In the genomic region with DNA sequence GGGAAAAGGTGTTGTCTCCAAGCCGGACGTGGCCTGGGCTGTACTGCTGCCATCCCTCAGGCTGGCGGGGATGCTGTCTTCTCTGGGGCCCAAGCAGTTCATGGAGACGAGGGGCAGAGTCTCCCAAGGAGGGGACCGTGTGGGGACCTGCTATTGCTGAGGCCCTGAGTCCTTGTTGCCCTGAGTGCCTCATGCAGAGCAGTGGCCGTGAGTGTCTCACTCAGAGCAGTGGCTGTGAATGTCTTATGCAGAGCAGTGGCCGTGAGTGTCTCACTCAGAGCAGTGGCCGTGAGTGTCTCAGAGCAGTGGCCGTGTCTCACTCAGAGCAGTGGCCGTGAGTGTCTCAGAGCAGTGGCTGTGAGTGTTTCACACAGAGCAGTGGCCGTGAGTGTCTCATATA, we compare ENCODE assay signal across 11 cellular contexts. TPM values are rescaled to one million over a fixed set of nuclear protein-coding genes. Genes with fewer than 3 reads are reported as not detected.
DNase-seq lines count a peak whose midpoint lies in the region; ATAC-seq and TF ChIP-seq lines count a peak whose summit lies in the region.
"Had no signal": no experiment of that assay in that cellular context is flagged by ENCODE, and none has a peak within 500 bp of the region (broad histone marks: within the 10 kb centered on the region; RNA-seq: fewer than 3 reads in every experiment).

No MANE protein-coding gene starts in this region.

- POLR2A ChIA-PET in activated CD8-positive, alpha-beta T cell treated with anti-CD3 and anti-CD28 coated beads for 36 hours (lab: Charles Lee): no interaction called here

- no peaks in the 10 kb centered on the region for H3K9me3 Mint-ChIP-seq in activated CD8-positive, alpha-beta T cell treated with anti-CD3 and anti-CD28 coated beads for 36 hours
- H3K9me3 Mint-ChIP-seq: type B pancreatic cell had no signal

- peaks cover 0 to 85% (median 10%) of the 10 kb centered on the region in 9 donors for H3K36me3 ChIP-seq in heart right ventricle
- peaks cover 4 to 93% (median 16%) of the 10 kb centered on the region in 3 donors for H3K36me3 ChIP-seq in esophagus squamous epithelium
- H3K36me3 ChIP-seq in subcutaneous abdominal adipose tissue (ENCODE audit: control insufficient read depth in 5 of 5, insufficient read depth in 5 of 5, low read length in 5 of 5): peaks cover 0 to 66% (median 53%) of the 10 kb centered on the region in 5 donors

- peak overlapping the region in 9 of 10 donors; percentile 19 to 51 (median 39) for H3K4me3 ChIP-seq in heart right ventricle
- H3K4me3 ChIP-seq in esophagus squamous epithelium: peak overlapping the region in 2 of 4 donors; percentile 1 to 40
- H3K4me3 ChIP-seq in subcutaneous abdominal adipose tissue (ENCODE audit: low read depth in 1 of 5, low read length in 5 of 5): peak overlapping the region in 3 of 5 donors; percentile 41 to 63 (median 61)

- peaks cover 3 to 70% (median 27%) of the 10 kb centered on the region in 9 donors for H3K4me1 ChIP-seq in heart right ventricle
- H3K4me1 ChIP-seq in esophagus squamous epithelium: peaks cover 0 to 24% (median 10%) of the 10 kb centered on the region in 3 donors
- peaks cover 0 to 44% (median 23%) of the 10 kb centered on the region in 5 donors for H3K4me1 ChIP-seq in subcutaneous abdominal adipose tissue (ENCODE audit: control insufficient read depth in 5 of 5, insufficient read depth in 5 of 5, low read length in 5 of 5)

- peak overlapping the region; percentile 50 to 84 (median 74) for H3K27ac ChIP-seq in heart right ventricle
- H3K27ac ChIP-seq in esophagus squamous epithelium: peak overlapping the region in 3 of 4 donors; percentile 36 to 79 (median 36)
- H3K27ac ChIP-seq in subcutaneous abdominal adipose tissue (ENCODE audit: low read depth, low read length): no peak overlapping the region

- no peaks in the 10 kb centered on the region for H3K27me3 ChIP-seq in heart right ventricle
- H3K27me3 ChIP-seq in esophagus squamous epithelium: no peaks in the 10 kb centered on the region
- H3K27me3 ChIP-seq in subcutaneous abdominal adipose tissue (ENCODE audit: control insufficient read depth in 5 of 5, insufficient read depth in 4 of 5, low read length in 5 of 5): no peaks in the 10 kb centered on the region

- H3K27ac Mint-ChIP-seq in activated CD8-positive, alpha-beta T cell treated with anti-CD3 and anti-CD28 coated beads for 36 hours: peak overlapping the region; percentile 95
- H3K27ac Mint-ChIP-seq: type B pancreatic cell had no signal

- H3K9me3 ChIP-seq in heart right ventricle (no peaks in the 10 kb centered on the region), esophagus squamous epithelium (no peaks in the 10 kb centered on the region), subcutaneous abdominal adipose tissue (ENCODE audit: control insufficient read depth in 5 of 5, low read length in 5 of 5) (no peaks in the 10 kb centered on the region)

- WGBS in heart right ventricle, 2 donors: 69 to 79% methylated on average over 11 of the region's 11 CpGs
- WGBS in esophagus squamous epithelium, 2 donors: 80% methylated on average over 4 of the region's 11 CpGs; no CpG with 5 or more reads in 1 of the 2 donors

- CTCF ChIA-PET in activated CD8-positive, alpha-beta T cell treated with anti-CD3 and anti-CD28 coated beads for 36 hours (lab: Charles Lee): interaction anchor here (1.0 kb wide), 1 partner anchor 111 kb away, joined by 3 read pairs; no protein-coding TSS in a partner anchor

- no peak for TF ChIP-seq POLR2A in esophagus squamous epithelium (IDR thresholded peaks at IDR 0.05)

- ATAC-seq in heart right ventricle (peak in 3 of 8 donors; percentile 0 to 3 (median 2)), left cardiac atrium (no peak), HG03095 (IDR thresholded peaks at IDR 0.05; ENCODE audit: unreplicated experiment) (no peak), GM18502 (IDR thresholded peaks at IDR 0.05; ENCODE audit: poor library complexity, unreplicated experiment) (no peak)
- peak; percentile 9 for ATAC-seq in activated CD8-positive, alpha-beta T cell treated with anti-CD3 and anti-CD28 coated beads for 36 hours

- no peak for DNase-seq in heart right ventricle
- no peak for DNase-seq in left cardiac atrium
- peak; percentile 46 for DNase-seq in activated CD8-positive, alpha-beta T cell treated with anti-CD3 and anti-CD28 coated beads for 36 hours
- DNase-seq in esophagus squamous epithelium (lab: John Stamatoyannopoulos, UW): no peak
- DNase-seq in RPMI8226: no peak
- DNase-seq: DMS153, NCI-H345 had no signal

- intact Hi-C loops in heart right ventricle (cut with DNase I): loop anchor here in 1 of 10 donors (5.0 kb wide), 2 partner anchors 98 to 113 kb away; no protein-coding TSS in a partner anchor
- intact Hi-C loops in left cardiac atrium (cut with DNase I): loop anchor here in 1 of 2 donors (10.0 kb wide), 1 partner anchor 100 kb away; no protein-coding TSS in a partner anchor
- intact Hi-C loops in activated CD8-positive, alpha-beta T cell treated with anti-CD3 and anti-CD28 coated beads for 36 hours (cut with micrococcal nuclease): loop anchor here (10.0 kb wide), 1 partner anchor 90 kb away; no protein-coding TSS in a partner anchor
- intact Hi-C loops in esophagus squamous epithelium (cut with DNase I): no loop called here

- TF ChIP-seq CTCF in heart right ventricle (IDR thresholded peaks at IDR 0.05): no peak
- TF ChIP-seq CTCF in activated CD8-positive, alpha-beta T cell treated with anti-CD3 and anti-CD28 coated beads for 36 hours (IDR thresholded peaks at IDR 0.05): no peak
- TF ChIP-seq CTCF in esophagus squamous epithelium (IDR thresholded peaks at IDR 0.05): no peak

- H3K4me1 Mint-ChIP-seq in activated CD8-positive, alpha-beta T cell treated with anti-CD3 and anti-CD28 coated beads for 36 hours (ENCODE audit: low read depth): peaks cover 44% of the 10 kb centered on the region

- H3K4me3 Mint-ChIP-seq in activated CD8-positive, alpha-beta T cell treated with anti-CD3 and anti-CD28 coated beads for 36 hours: peak overlapping the region; percentile 85
- H3K4me3 Mint-ChIP-seq: type B pancreatic cell had no signal

- peak overlapping the region in 2 of 5 donors; percentile 17 to 54 for H3K9ac ChIP-seq in subcutaneous abdominal adipose tissue (ENCODE audit: low read length in 5 of 5)

- no peaks in the 10 kb centered on the region for H3K27me3 Mint-ChIP-seq in activated CD8-positive, alpha-beta T cell treated with anti-CD3 and anti-CD28 coated beads for 36 hours
- H3K27me3 Mint-ChIP-seq: type B pancreatic cell had no signal

- H3K36me3 Mint-ChIP-seq in activated CD8-positive, alpha-beta T cell treated with anti-CD3 and anti-CD28 coated beads for 36 hours (ENCODE audit: low read depth): peaks cover 8% of the 10 kb centered on the region

RNA-seq across cellular contexts. Expression of a gene that starts 54.7 kb away (rescaled TPM):
- total RNA-seq in heart right ventricle (100 to 1,000 TPM in 3 of 10 donors, 10 to 100 TPM in 7; 53.9 to 143 (median 71.0) TPM), left cardiac atrium (10 to 100 TPM; 58.5 to 95.4 TPM), esophagus squamous epithelium (100 to 1,000 TPM in 1 of 4 donors, 10 to 100 TPM in 3; 27.0 to 122 (median 33.3) TPM)
- polyA plus RNA-seq in heart right ventricle: 10 to 100 TPM; 29.3 to 33.3 TPM
- 10 to 100 TPM; 26.9 to 28.1 TPM for total RNA-seq in activated CD8-positive, alpha-beta T cell treated with anti-CD3 and anti-CD28 coated beads for 36 hours
